ENCODE assay signal across 17 cellular contexts in the genomic region with DNA sequence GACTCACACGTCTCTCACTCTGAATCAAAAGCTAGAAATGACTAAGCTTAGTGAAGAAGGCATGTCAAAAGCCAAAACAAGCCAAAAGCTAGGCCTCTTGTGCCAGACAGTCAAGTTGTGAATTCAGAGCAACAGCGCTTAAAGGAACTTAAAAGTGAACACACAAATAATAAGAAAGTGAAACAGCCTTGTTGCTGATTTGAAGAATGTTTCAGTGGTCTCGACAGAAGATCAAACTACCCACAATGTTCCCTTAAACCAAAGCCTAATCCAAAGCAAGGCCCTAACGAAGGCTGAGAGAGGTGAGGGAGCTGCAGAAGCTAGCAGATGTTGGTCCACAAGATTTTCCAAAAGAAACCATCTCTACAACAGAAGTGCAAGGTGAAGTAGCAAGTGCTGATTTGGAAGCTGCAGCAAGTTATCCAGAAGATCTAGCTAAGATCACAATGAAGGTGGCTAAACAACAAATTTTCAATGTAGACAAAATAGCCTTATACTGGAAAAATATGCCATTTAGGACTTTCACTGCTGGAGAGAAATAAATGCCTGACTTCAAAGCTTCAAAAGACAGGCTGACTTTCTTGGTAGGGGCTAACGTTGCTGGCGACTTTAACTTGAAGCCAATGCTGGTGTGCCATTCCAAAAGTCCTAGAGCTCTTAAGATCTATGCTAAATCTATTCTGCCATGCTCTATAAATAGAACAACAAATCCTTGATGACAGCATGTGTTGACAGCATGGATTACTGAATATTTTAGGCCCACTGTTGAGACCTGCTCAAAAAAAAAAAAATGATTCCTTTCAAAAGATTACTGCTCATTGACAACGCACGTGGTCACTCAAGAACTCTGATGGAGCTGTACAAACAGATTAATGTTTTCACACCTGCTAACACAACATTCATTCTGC. TPM values are rescaled to one million over a fixed set of nuclear protein-coding genes. Genes with fewer than 3 reads are reported as not detected.
DNase-seq lines count a peak whose midpoint lies in the region; ATAC-seq lines count a peak whose summit lies in the region.
"Had no signal": no experiment of that assay in that cellular context is flagged by ENCODE, and none has a peak within 500 bp of the region (broad histone marks: within the 10 kb centered on the region; RNA-seq: fewer than 3 reads in every experiment).

No MANE protein-coding gene starts in this region.

- H3K9me3 Mint-ChIP-seq in activated CD4-positive, alpha-beta T cell treated with anti-CD3 and anti-CD28 coated beads for 36 hours (ENCODE audit: low read depth), result peaks cover 5% of the 10 kb centered on the region

- peaks cover 14% of the 10 kb centered on the region for H3K4me1 Mint-ChIP-seq in activated CD4-positive, alpha-beta T cell treated with anti-CD3 and anti-CD28 coated beads for 36 hours

- peaks cover 73% of the 10 kb centered on the region for H3K36me3 Mint-ChIP-seq in activated CD4-positive, alpha-beta T cell treated with anti-CD3 and anti-CD28 coated beads for 36 hours (ENCODE audit: low read depth)

- peak; percentile 89 for ATAC-seq in activated CD4-positive, alpha-beta T cell treated with anti-CD3 and anti-CD28 coated beads for 36 hours
- peak; percentile 81 for ATAC-seq in GM19351 (IDR thresholded peaks at IDR 0.05; ENCODE audit: unreplicated experiment)
- peak; percentile 62 for ATAC-seq in HG03432 (IDR thresholded peaks at IDR 0.05; ENCODE audit: unreplicated experiment)
- ATAC-seq: HepG2 had no signal

- no peak overlapping the region for H3K4me3 Mint-ChIP-seq in activated CD4-positive, alpha-beta T cell treated with anti-CD3 and anti-CD28 coated beads for 36 hours

- peak; percentile 29 for DNase-seq in activated CD4-positive, alpha-beta T cell treated with anti-CD3 and anti-CD28 coated beads for 36 hours
- no peak for DNase-seq in activated CD4-positive, alpha-beta T cell treated with anti-CD3 and anti-CD28 coated beads for 4 hours
- DNase-seq in iPS DF 19.7 (ENCODE audit: low read depth, low spot score), result peak; percentile 60
- DNase-seq in hippocampal formation (lab: John Stamatoyannopoulos, UW), result no peak
- DNase-seq in NCI-H1436 treated with DMSO at 0.1 percent for 48 hours (lab: John Stamatoyannopoulos, UW), result no peak
- no peak for DNase-seq in cerebellar nuclear complex (lab: John Stamatoyannopoulos, UW)
- DNase-seq: ACHN, amniotic stem cell, GDM1, kidney, NCI-H446, ovary, PC-9, stomach had no signal

- peak overlapping the region; percentile 26 for H3K27ac Mint-ChIP-seq in activated CD4-positive, alpha-beta T cell treated with anti-CD3 and anti-CD28 coated beads for 36 hours

- intact Hi-C loops in activated CD4-positive, alpha-beta T cell treated with anti-CD3 and anti-CD28 coated beads for 36 hours (cut with DNase I, micrococcal nuclease), result loop anchor here in 1 of 2 experiments (1.0 to 2.0 kb wide), 2 partner anchors 39 to 47 kb away; no protein-coding TSS in a partner anchor

- CTCF ChIA-PET in activated CD4-positive, alpha-beta T cell treated with anti-CD3 and anti-CD28 coated beads for 36 hours (lab: Charles Lee), result no interaction called here

- POLR2A ChIA-PET in activated CD4-positive, alpha-beta T cell treated with anti-CD3 and anti-CD28 coated beads for 36 hours (lab: Charles Lee), result interaction anchor here (0.7 kb wide), 1 partner anchor 40 kb away, joined by 3 read pairs; a partner anchor contains a TSS

- H3K27me3 Mint-ChIP-seq in activated CD4-positive, alpha-beta T cell treated with anti-CD3 and anti-CD28 coated beads for 36 hours, result no peaks in the 10 kb centered on the region

RNA-seq across cellular contexts. Expression of a gene that starts 40.3 kb away (rescaled TPM):
- 100 to 1,000 TPM in 1 of 2 experiments, 10 to 100 TPM in 1; 98.7 to 100 TPM for total RNA-seq in activated CD4-positive, alpha-beta T cell treated with anti-CD3 and anti-CD28 coated beads for 36 hours

Comparison
In these comparisons a context has a peak if more than half of its experiments do, and no peak if none do; other contexts are left out.
1. DNase-seq: peak in activated CD4-positive, alpha-beta T cell treated with anti-CD3 and anti-CD28 coated beads for 36 hours (single experiment) and iPS DF 19.7 (single experiment); none in activated CD4-positive, alpha-beta T cell treated with anti-CD3 and anti-CD28 coated beads for 4 hours (0 of 2), hippocampal formation (0 of 2), NCI-H1436 treated with DMSO at 0.1 percent for 48 hours (single experiment) and cerebellar nuclear complex (0 of 2).
2. Peak in every context shown above with its lines, with median percentiles within 50 percentile points of each other: ATAC-seq.